ENCODE assay signal across 1 cellular context in genomic region chr1:54241430-54241829, GRCh38.
TF ChIP-seq lines count a peak whose summit lies in the region.

No MANE protein-coding gene starts in this region.

TF ChIP-seq in WTC11, 78 proteins besides CTCF, POLR2A, EP300 and RAD21 (continued from another document):
- TF ChIP-seq ARID4B (CRISPR knock-in tag; IDR thresholded peaks at IDR 0.05; ENCODE audit: borderline replicate concordance) (no peak), ZNF671 (CRISPR knock-in tag; IDR thresholded peaks at IDR 0.05) (no peak), ZNF232 (CRISPR knock-in tag; IDR thresholded peaks at IDR 0.05) (no peak), OVOL2 (CRISPR knock-in tag; IDR thresholded peaks at IDR 0.05; ENCODE audit: borderline replicate concordance) (no peak), ZNF263 (CRISPR knock-in tag; IDR thresholded peaks at IDR 0.05; ENCODE audit: low read depth) (no peak), TP53 (CRISPR knock-in tag; IDR thresholded peaks at IDR 0.05) (no peak), CDX4 (CRISPR knock-in tag; IDR thresholded peaks at IDR 0.05; ENCODE audit: borderline replicate concordance) (no peak), CREM (CRISPR knock-in tag; IDR thresholded peaks at IDR 0.05) (no peak), ERG (CRISPR knock-in tag; IDR thresholded peaks at IDR 0.05) (no peak)
